29 cellular contexts compared by ENCODE assay signal in genomic region chr4:82354788-82355187, GRCh38.
"Had no signal": no experiment of that assay in that cellular context is flagged by ENCODE, and none has a peak within 500 bp of the region (broad histone marks: within the 10 kb centered on the region; RNA-seq: fewer than 3 reads in every experiment).

No MANE protein-coding gene starts in this region.

- H3K4me2 ChIP-seq: hepatocyte had no signal

- ATAC-seq: activated CD4-positive, alpha-beta T cell treated with anti-CD3 and anti-CD28 coated beads for 36 hours; activated naive CD4-positive, alpha-beta T cell treated with anti-CD3 and anti-CD28 coated beads, Interleukin-2, amount 50 U/mL, for 72 hours; activated naive CD8-positive, alpha-beta T cell treated with anti-CD3 and anti-CD28 coated beads, Interleukin-2, amount 50 U/mL, for 24 hours; body of pancreas; gastroesophageal sphincter; heart right ventricle had no signal

- H3K9me3 ChIP-seq: adrenal gland, body of pancreas, colonic mucosa, esophagus squamous epithelium, gastroesophageal sphincter, heart right ventricle had no signal

- DNase-seq: activated CD4-positive, alpha-beta memory T cell treated with anti-CD3 and anti-CD28 coated beads for 36 hours; activated CD4-positive, alpha-beta T cell treated with anti-CD3 and anti-CD28 coated beads for 36 hours; activated CD4-positive, alpha-beta T cell treated with anti-CD3 and anti-CD28 coated beads, Interleukin-2, amount 10 ng/mL, durations not matched to agents 24 days and 14 days; activated CD4-positive, CD25-positive, alpha-beta regulatory T cell; activated CD4-positive, CD25-positive, alpha-beta regulatory T cell treated with anti-CD3 and anti-CD28 coated beads, Interleukin-2, amount 50 U/mL, for 72 hours; activated CD8-positive, alpha-beta memory T cell treated with anti-CD3 and anti-CD28 coated beads for 24 hours; activated gamma-delta T cell; activated naive CD4-positive, alpha-beta T cell; activated naive CD4-positive, alpha-beta T cell treated with anti-CD3 and anti-CD28 coated beads, Interleukin-2, amount 10 ng/mL, durations not matched to agents 7 days and 5 days; activated naive CD8-positive, alpha-beta T cell treated with anti-CD3 and anti-CD28 coated beads, Interleukin-2, amount 50 U/mL, for 24 hours; activated T-cell treated with anti-CD3 and anti-CD28 coated beads, Interleukin-2, amount 50 U/mL, for 48 hours; adrenal gland; amygdala; aorta; body of pancreas; caudate nucleus; colonic mucosa; effector CD8-positive, alpha-beta T cell; esophagus squamous epithelium; foreskin melanocyte; heart right ventricle; T-helper 1 cell; T-helper 2 cell had no signal

- H3K4me3 Mint-ChIP-seq: activated CD4-positive, alpha-beta memory T cell treated with anti-CD3 and anti-CD28 coated beads for 36 hours; activated CD4-positive, alpha-beta T cell treated with anti-CD3 and anti-CD28 coated beads for 36 hours; activated CD4-positive, alpha-beta T cell treated with anti-CD3 and anti-CD28 coated beads, Interleukin-2, amount 10 ng/mL, durations not matched to agents 24 days and 14 days; activated naive CD4-positive, alpha-beta T cell treated with anti-CD3 and anti-CD28 coated beads, Interleukin-2, amount 10 ng/mL, durations not matched to agents 7 days and 5 days; activated naive CD8-positive, alpha-beta T cell treated with anti-CD3 and anti-CD28 coated beads, Interleukin-2, amount 50 U/mL, for 24 hours had no signal

- H3K27me3 ChIP-seq: adrenal gland, body of pancreas, colonic mucosa, esophagus squamous epithelium, gastroesophageal sphincter, heart right ventricle, hepatocyte had no signal

- H3K27ac Mint-ChIP-seq: activated CD4-positive, alpha-beta T cell treated with anti-CD3 and anti-CD28 coated beads for 36 hours; activated CD4-positive, alpha-beta T cell treated with anti-CD3 and anti-CD28 coated beads, Interleukin-2, amount 10 ng/mL, durations not matched to agents 24 days and 14 days; activated naive CD4-positive, alpha-beta T cell treated with anti-CD3 and anti-CD28 coated beads, Interleukin-2, amount 10 ng/mL, durations not matched to agents 7 days and 5 days had no signal

- H2AFZ ChIP-seq: hepatocyte had no signal

- H3K4me3 ChIP-seq: adrenal gland, body of pancreas, colonic mucosa, esophagus squamous epithelium, gastroesophageal sphincter, heart right ventricle, hepatocyte had no signal

- H3K27me3 Mint-ChIP-seq: activated CD4-positive, alpha-beta memory T cell treated with anti-CD3 and anti-CD28 coated beads for 36 hours; activated CD4-positive, alpha-beta T cell treated with anti-CD3 and anti-CD28 coated beads for 36 hours; activated CD4-positive, alpha-beta T cell treated with anti-CD3 and anti-CD28 coated beads, Interleukin-2, amount 10 ng/mL, durations not matched to agents 24 days and 14 days; activated naive CD4-positive, alpha-beta T cell treated with anti-CD3 and anti-CD28 coated beads, Interleukin-2, amount 10 ng/mL, durations not matched to agents 7 days and 5 days; activated naive CD8-positive, alpha-beta T cell treated with anti-CD3 and anti-CD28 coated beads, Interleukin-2, amount 50 U/mL, for 24 hours had no signal

- FAIRE-seq: endometrium, endothelial cell of umbilical vein had no signal

- H3K27ac ChIP-seq: adrenal gland, body of pancreas, colonic mucosa, epithelial cell of prostate, esophagus squamous epithelium, gastroesophageal sphincter, heart right ventricle, hepatocyte had no signal

- H3K9me3 Mint-ChIP-seq: activated CD4-positive, alpha-beta memory T cell treated with anti-CD3 and anti-CD28 coated beads for 36 hours; activated CD4-positive, alpha-beta T cell treated with anti-CD3 and anti-CD28 coated beads, Interleukin-2, amount 10 ng/mL, durations not matched to agents 24 days and 14 days; activated naive CD4-positive, alpha-beta T cell treated with anti-CD3 and anti-CD28 coated beads, Interleukin-2, amount 10 ng/mL, durations not matched to agents 7 days and 5 days; activated naive CD4-positive, alpha-beta T cell treated with anti-CD3 and anti-CD28 coated beads, Interleukin-2, amount 50 U/mL, for 72 hours; activated naive CD8-positive, alpha-beta T cell treated with anti-CD3 and anti-CD28 coated beads, Interleukin-2, amount 50 U/mL, for 24 hours had no signal
